Comparison of ENCODE assay signal across 24 cellular contexts in the genomic region with DNA sequence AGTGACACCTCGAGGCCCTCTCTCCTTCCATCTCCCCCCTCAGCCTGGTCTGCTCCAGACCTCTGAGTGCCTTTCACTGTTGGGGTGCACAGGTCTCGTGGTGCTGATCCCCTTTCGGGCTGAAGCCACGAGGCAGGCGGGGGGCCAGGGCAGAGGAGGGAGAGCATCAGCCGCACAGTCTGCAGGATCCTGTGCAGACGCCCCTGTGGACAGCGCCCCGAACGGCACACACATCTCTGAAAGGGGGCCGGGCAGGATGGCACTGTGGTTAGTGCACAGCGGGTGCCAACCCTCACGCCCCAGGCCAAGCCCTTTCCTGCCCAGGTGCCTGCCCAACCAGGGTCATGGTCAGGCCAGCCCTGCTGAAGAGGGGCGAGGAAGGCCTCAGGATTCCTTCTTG.
"Had no signal": no experiment of that assay in that cellular context is flagged by ENCODE, and none has a peak within 500 bp of the region (broad histone marks: within the 10 kb centered on the region; RNA-seq: fewer than 3 reads in every experiment).

No MANE protein-coding gene starts in this region.

- H3K4me2 ChIP-seq: KMS-11 had no signal

- DNase-seq: Kasumi-1, MM.1S, NCI-H1092 treated with DMSO at 0.1 percent for 48 hours, NCI-H1436, NCI-H187, NCI-H2029, NCI-H2081 treated with DMSO at 0.1 percent for 48 hours, NCI-H2171, NCI-H226, NCI-H446, NCI-H510A, NCI-H524 treated with DMSO at 0.1 percent for 48 hours, NCI-H69, NCI-H774, OCI-M1, SHP77 treated with DMSO at 0.1 percent for 48 hours, SJCRH30 had no signal

- H3K4me3 Mint-ChIP-seq: IgD-negative memory B cell had no signal

- H3K4me3 ChIP-seq: K562, SJCRH30 had no signal

- H3K9me3 Mint-ChIP-seq: IgD-negative memory B cell had no signal

- H3K27ac Mint-ChIP-seq: IgD-negative memory B cell had no signal

- H3K9me3 ChIP-seq: SJCRH30 had no signal

- H3K27me3 ChIP-seq: SJCRH30 had no signal

- H3K9ac ChIP-seq: KMS-11 had no signal

- ATAC-seq: K562, Panc1, SK-N-SH treated with all-trans-retinoic acid at 6 μM for 48 hours had no signal

- H3K4me1 ChIP-seq: SJCRH30 had no signal

- H3K36me3 Mint-ChIP-seq: IgD-negative memory B cell had no signal

- H3K27ac ChIP-seq: HL-60, KMS-11, RWPE1, SJCRH30 had no signal

- H3K36me3 ChIP-seq: SJCRH30 had no signal
